ENCODE assay signal across 8 cellular contexts in genomic region chr17:50096092-50096491, GRCh38. TPM values are rescaled to one million over a fixed set of nuclear protein-coding genes. Genes with fewer than 3 reads are reported as not detected.
A peak's percentile ranks its signal among the peaks of the same experiment; 100 is the strongest.
DNase-seq lines count a peak whose midpoint lies in the region; ATAC-seq, FAIRE-seq and TF ChIP-seq lines count a peak whose summit lies in the region.

No MANE protein-coding gene starts in this region.

- H3K4me1 Mint-ChIP-seq in stimulated activated memory B cell treated with anti-CD40 and anti-IgM and Interleukin-4, amounts not matched to agents 10 μg/mL and 1 μg/mL and 100 μg/mL, for 72 hours, result peaks cover 39% of the 10 kb centered on the region

- H3K4me1 ChIP-seq in adrenal gland (replicated peaks in 1 of 2) (peaks cover 21 to 22% of the 10 kb centered on the region in 2 donors), keratinocyte (ENCODE audit: control insufficient read depth, extremely low read depth, insufficient read depth, low read length) (peaks cover 24% of the 10 kb centered on the region)

- no peak for TF ChIP-seq CTCF in HL-60 (IDR thresholded peaks at IDR 0.05; ENCODE audit: insufficient read depth, low read length)
- TF ChIP-seq CTCF in adrenal gland (IDR thresholded peaks at IDR 0.05), result no peak
- TF ChIP-seq CTCF in keratinocyte (optimal IDR thresholded peaks at IDR 0.05 in 1 of 3, IDR thresholded peaks at IDR 0.05 in 1 of 3, conservative IDR thresholded peaks at IDR 0.05 in 1 of 3; ENCODE audit: extremely low read depth in 1 of 3, insufficient read depth in 2 of 3, low read length in 3 of 3), result no peak

- intact Hi-C loops in adrenal gland (cut with DNase I), result loop anchor here in 1 of 2 donors (5.0 kb wide), 1 partner anchor 51 kb away; no protein-coding TSS in a partner anchor

- H3K27me3 Mint-ChIP-seq in stimulated activated memory B cell treated with anti-CD40 and anti-IgM and Interleukin-4, amounts not matched to agents 10 μg/mL and 1 μg/mL and 100 μg/mL, for 72 hours, result no peaks in the 10 kb centered on the region

- peaks cover 3% of the 10 kb centered on the region for H3K9me1 ChIP-seq in keratinocyte (ENCODE audit: control insufficient read depth, extremely low read depth, insufficient read depth, low read length)

- peaks cover 0 to 23% of the 10 kb centered on the region in 2 donors for H3K36me3 ChIP-seq in adrenal gland (replicated peaks in 1 of 2)
- H3K36me3 ChIP-seq in keratinocyte (ENCODE audit: control insufficient read depth in 2 of 2, extremely low read depth in 1 of 2, insufficient read depth in 2 of 2, low read length in 2 of 2), result peaks cover under 1 to 5% of the 10 kb centered on the region in 2 experiments

- no peak overlapping the region for H2AFZ ChIP-seq in keratinocyte (ENCODE audit: control insufficient read depth, low read length)

- H3K27me3 ChIP-seq in HL-60 (ENCODE audit: insufficient read depth, poor library complexity, severe bottlenecking), result peaks cover 30% of the 10 kb centered on the region
- H3K27me3 ChIP-seq in adrenal gland, result no peaks in the 10 kb centered on the region
- no peaks in the 10 kb centered on the region for H3K27me3 ChIP-seq in keratinocyte (ENCODE audit: control insufficient read depth, extremely low read depth, insufficient read depth, low read length)

- no peak overlapping the region for H3K9ac ChIP-seq in keratinocyte (ENCODE audit: control insufficient read depth, extremely low read depth, insufficient read depth, low read length)

- H3K36me3 Mint-ChIP-seq in stimulated activated memory B cell treated with anti-CD40 and anti-IgM and Interleukin-4, amounts not matched to agents 10 μg/mL and 1 μg/mL and 100 μg/mL, for 72 hours, result peaks cover 16% of the 10 kb centered on the region

- H3K9me3 ChIP-seq in adrenal gland (replicated peaks in 1 of 3) (no peaks in the 10 kb centered on the region), keratinocyte (ENCODE audit: control insufficient read depth, low read depth, low read length) (no peaks in the 10 kb centered on the region)

- ATAC-seq in stimulated activated memory B cell treated with anti-CD40 and anti-IgM and Interleukin-4, amounts not matched to agents 10 μg/mL and 1 μg/mL and 100 μg/mL, for 72 hours, result no peak
- ATAC-seq in HG02763 (IDR thresholded peaks at IDR 0.05; ENCODE audit: unreplicated experiment), result no peak

- dilution Hi-C loops in keratinocyte (cut with MboI; ENCODE audit: extremely low pct_ligation_motif_present, low sequenced_read_pairs), result no loop called here

- no peak for TF ChIP-seq POLR2A in adrenal gland (IDR thresholded peaks at IDR 0.05)

- no peaks in the 10 kb centered on the region for H3K79me2 ChIP-seq in keratinocyte (ENCODE audit: control insufficient read depth, insufficient read depth, low read length)

- peak overlapping the region; percentile 96 for H3K4me3 Mint-ChIP-seq in stimulated activated memory B cell treated with anti-CD40 and anti-IgM and Interleukin-4, amounts not matched to agents 10 μg/mL and 1 μg/mL and 100 μg/mL, for 72 hours

- H3K4me3 ChIP-seq in HL-60 (replicated peaks; ENCODE audit: insufficient read depth, low read length) (peak overlapping the region; percentile 52), adrenal gland (peak overlapping the region in 3 of 4 donors; percentile 87 to 97 (median 91)), keratinocyte (ENCODE audit: control insufficient read depth in 2 of 3, extremely low read depth in 1 of 3, insufficient read depth in 2 of 3, low read depth in 1 of 3, low read length in 3 of 3) (peak overlapping the region in 2 of 3 experiments; percentile 51 to 68)

- H4K20me1 ChIP-seq in keratinocyte (ENCODE audit: control insufficient read depth, extremely low read depth, insufficient read depth, low read length), result peaks cover 26% of the 10 kb centered on the region

- H3K4me2 ChIP-seq in keratinocyte (ENCODE audit: control insufficient read depth, extremely low read depth, insufficient read depth, low read depth, low read length), result no peak overlapping the region

- no peak for FAIRE-seq in keratinocyte (lab: Jason Lieb, UNC)

- 5 to 14% (median 13%) methylated on average over 2 to 6 of the region's 6 CpGs for WGBS in adrenal gland, 4 donors

- H3K9me3 Mint-ChIP-seq in stimulated activated memory B cell treated with anti-CD40 and anti-IgM and Interleukin-4, amounts not matched to agents 10 μg/mL and 1 μg/mL and 100 μg/mL, for 72 hours, result no peaks in the 10 kb centered on the region

- DNase-seq in HL-60 (ENCODE audit: low read depth in 1 of 2, low spot score in 1 of 2) (no peak), adrenal gland (peak in 1 of 7 donors; percentile 42), keratinocyte (ENCODE audit: low read depth, low spot score) (no peak), NCI-H345 treated with DMSO at 0.1 percent for 48 hours (lab: John Stamatoyannopoulos, UW; ENCODE audit: unreplicated experiment) (no peak), MV-4-11 (lab: John Stamatoyannopoulos, UW) (no peak), NCI-H128 (lab: John Stamatoyannopoulos, UW; ENCODE audit: unreplicated experiment) (no peak)

- H3K27ac ChIP-seq in HL-60 (replicated peaks) (no peak overlapping the region), adrenal gland (peak overlapping the region in 4 of 5 donors; percentile 80 to 84 (median 82)), keratinocyte (ENCODE audit: control insufficient read depth, insufficient read depth, low read length) (no peak overlapping the region)

- H3K27ac Mint-ChIP-seq in stimulated activated memory B cell treated with anti-CD40 and anti-IgM and Interleukin-4, amounts not matched to agents 10 μg/mL and 1 μg/mL and 100 μg/mL, for 72 hours, result peak overlapping the region; percentile 87

RNA-seq across cellular contexts. Expression of gene PDK2, which starts 0.9 kb away (rescaled TPM):
- 100 to 1,000 TPM in 7 of 8 donors, 10 to 100 TPM in 1; 98.9 to 225 (median 137) TPM for total RNA-seq in adrenal gland
- polyA plus RNA-seq in adrenal gland, result 100 to 1,000 TPM in 1 of 3 donors, 10 to 100 TPM in 2; 48.5 to 110 (median 59.7) TPM
- polyA plus RNA-seq in keratinocyte, result 7.5 to 24.1 TPM (median 8.6 TPM) in 3 replicates
- polyA plus RNA-seq in keratinocyte (2011; ENCODE audit: low read depth), result 2.1 TPM
- 19.2 and 30.7 TPM in 2 replicates for polyA plus RNA-seq in keratinocyte (2011; cell fraction: cytosol; rRNA removed)
- polyA plus RNA-seq in keratinocyte (2011; cell fraction: nucleus; rRNA removed), result 21.7 and 30.4 TPM in 2 replicates
- polyA plus RNA-seq in keratinocyte (2012; ENCODE audit: low replicate concordance), result 5.9 and 11.2 TPM in 2 replicates
- polyA minus RNA-seq in keratinocyte, result 21.8 to 28.3 TPM (median 21.9 TPM) in 3 replicates
- polyA minus RNA-seq in keratinocyte (2011; cell fraction: cytosol; rRNA and poly(A)+ RNA removed), result 18.8 TPM
- 11.7 and 14.0 TPM in 2 replicates for polyA minus RNA-seq in keratinocyte (2011; cell fraction: nucleus; rRNA and poly(A)+ RNA removed)

RNA-seq across cellular contexts. Expression of gene SAMD14, which starts 33.9 kb away (rescaled TPM):
- total RNA-seq in adrenal gland, result 10 to 100 TPM in 1 of 8 donors, 1 to 10 TPM in 7; 1.3 to 12.6 (median 4.0) TPM
- 10 to 100 TPM in 1 of 3 donors, 1 to 10 TPM in 2; 1.1 to 11.0 (median 3.0) TPM for polyA plus RNA-seq in adrenal gland
- 0.02 to 0.06 TPM in 2 of 3 replicates, not detected in the other for polyA plus RNA-seq in keratinocyte
- not detected for polyA plus RNA-seq in keratinocyte (2011; ENCODE audit: low read depth)
- 0.06 TPM in 1 of 2 replicates, not detected in the other for polyA plus RNA-seq in keratinocyte (2011; cell fraction: cytosol; rRNA removed)
- polyA plus RNA-seq in keratinocyte (2011; cell fraction: nucleus; rRNA removed), result 0.10 and 0.24 TPM in 2 replicates
- polyA plus RNA-seq in keratinocyte (2012; ENCODE audit: low replicate concordance), result 0.08 and 0.16 TPM in 2 replicates
- polyA minus RNA-seq in keratinocyte, result not detected in 3 replicates
- not detected for polyA minus RNA-seq in keratinocyte (2011; cell fraction: cytosol; rRNA and poly(A)+ RNA removed)
- not detected in 2 replicates for polyA minus RNA-seq in keratinocyte (2011; cell fraction: nucleus; rRNA and poly(A)+ RNA removed)

RNA-seq across cellular contexts. Expression of gene ITGA3, which starts 40.2 kb away (rescaled TPM):
- 100 to 1,000 TPM in 7 of 8 donors, 10 to 100 TPM in 1; 31.4 to 206 (median 134) TPM for total RNA-seq in adrenal gland
- polyA plus RNA-seq in adrenal gland (100 to 1,000 TPM in 2 of 3 donors, 10 to 100 TPM in 1; 20.9 to 164 (median 116) TPM), keratinocyte (427 to 733 TPM (median 708 TPM) in 3 replicates)
- 311 TPM for polyA plus RNA-seq in keratinocyte (2011; ENCODE audit: low read depth)
- polyA plus RNA-seq in keratinocyte (2011; cell fraction: cytosol; rRNA removed), result 216 and 405 TPM in 2 replicates
- polyA plus RNA-seq in keratinocyte (2011; cell fraction: nucleus; rRNA removed), result 1,779 and 2,144 TPM in 2 replicates
- 460 and 965 TPM in 2 replicates for polyA plus RNA-seq in keratinocyte (2012; ENCODE audit: low replicate concordance)
- 1,193 to 2,515 TPM (median 1,361 TPM) in 3 replicates for polyA minus RNA-seq in keratinocyte
- 897 TPM for polyA minus RNA-seq in keratinocyte (2011; cell fraction: cytosol; rRNA and poly(A)+ RNA removed)
- 2,521 and 2,609 TPM in 2 replicates for polyA minus RNA-seq in keratinocyte (2011; cell fraction: nucleus; rRNA and poly(A)+ RNA removed)

RNA-seq across cellular contexts. Expression of gene PPP1R9B, which starts 54.4 kb away (rescaled TPM):
- 10 to 100 TPM; 43.9 to 87.0 (median 62.0) TPM for total RNA-seq in adrenal gland
- polyA plus RNA-seq in adrenal gland, result 100 to 1,000 TPM in 1 of 3 donors, 10 to 100 TPM in 2; 21.8 to 128 (median 27.2) TPM
- polyA plus RNA-seq in keratinocyte, result 15.2 to 18.2 TPM (median 16.1 TPM) in 3 replicates
- 22.8 TPM for polyA plus RNA-seq in keratinocyte (2011; ENCODE audit: low read depth)
- 8.3 and 13.7 TPM in 2 replicates for polyA plus RNA-seq in keratinocyte (2011; cell fraction: cytosol; rRNA removed)
- polyA plus RNA-seq in keratinocyte (2011; cell fraction: nucleus; rRNA removed), result 28.4 and 30.6 TPM in 2 replicates
- 14.4 and 28.8 TPM in 2 replicates for polyA plus RNA-seq in keratinocyte (2012; ENCODE audit: low replicate concordance)
- polyA minus RNA-seq in keratinocyte, result 16.8 to 19.3 TPM (median 18.8 TPM) in 3 replicates
- 31.7 TPM for polyA minus RNA-seq in keratinocyte (2011; cell fraction: cytosol; rRNA and poly(A)+ RNA removed)
- 12.8 and 15.4 TPM in 2 replicates for polyA minus RNA-seq in keratinocyte (2011; cell fraction: nucleus; rRNA and poly(A)+ RNA removed)

Comparison
In these comparisons a context has a peak if more than half of its experiments do, and no peak if none do; other contexts are left out.
1. H3K27ac ChIP-seq: peak in adrenal gland (4 of 5); none in HL-60 (single experiment) and keratinocyte (single experiment).
2. Peak in every context shown above with its lines, with median percentiles within 50 percentile points of each other: H3K4me3 ChIP-seq.